14 cellular contexts compared by ENCODE assay signal in the genomic region with DNA sequence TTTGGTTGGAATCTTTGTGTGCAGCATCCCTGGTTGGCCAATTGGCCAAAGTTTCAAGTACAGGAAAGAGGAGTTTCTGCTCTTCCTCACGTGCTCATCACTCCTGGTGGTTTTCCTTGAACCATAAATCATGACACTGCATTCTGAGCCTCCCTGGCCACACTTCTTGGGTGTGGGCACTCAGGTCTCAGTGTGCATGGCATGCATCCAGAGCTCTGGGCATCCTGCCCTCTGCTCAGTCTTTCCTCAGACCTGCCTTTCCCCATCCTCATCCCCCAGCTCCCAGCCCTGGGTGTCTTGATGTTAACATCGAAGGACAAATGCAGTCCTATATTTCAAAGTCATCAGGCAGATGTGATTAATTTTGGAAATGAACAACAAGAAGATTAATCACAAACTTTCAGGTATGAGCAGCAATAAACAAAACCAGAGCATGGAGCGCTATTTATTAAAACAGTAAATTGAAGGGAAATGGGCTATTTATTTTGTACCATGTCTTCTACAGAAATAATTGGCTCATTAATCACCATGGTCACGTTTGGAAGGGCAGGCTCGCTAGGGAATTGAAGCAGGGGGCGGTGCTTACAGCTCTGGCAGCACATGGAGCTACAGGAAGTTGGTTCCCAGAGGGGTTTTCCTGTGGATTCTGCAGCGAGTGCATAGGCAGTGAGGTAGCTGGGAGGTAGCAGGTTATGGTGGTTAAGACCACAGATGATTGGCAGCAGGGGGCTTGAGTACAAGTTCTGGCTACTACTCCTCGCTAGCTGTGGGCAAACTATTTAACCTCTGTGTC.
DNase-seq lines count a peak whose midpoint lies in the region; ATAC-seq and TF ChIP-seq lines count a peak whose summit lies in the region.
"Had no signal": no experiment of that assay in that cellular context is flagged by ENCODE, and none has a peak within 500 bp of the region (broad histone marks: within the 10 kb centered on the region; RNA-seq: fewer than 3 reads in every experiment).

No MANE protein-coding gene starts in this region.

- H3K27ac ChIP-seq in right cardiac atrium (ENCODE audit: low read length) (no peak overlapping the region), SJCRH30 (no peak overlapping the region)
- H3K27ac ChIP-seq: heart left ventricle, right atrium auricular region, vagina had no signal

- H3K9me3 ChIP-seq in right cardiac atrium (ENCODE audit: control insufficient read depth, low read length) (no peaks in the 10 kb centered on the region), SJCRH30 (replicated peaks) (no peaks in the 10 kb centered on the region)
- H3K9me3 ChIP-seq: heart left ventricle, right atrium auricular region, vagina had no signal

- H3K4me3 ChIP-seq in right cardiac atrium (ENCODE audit: low read length) (no peak overlapping the region), epithelial cell of esophagus (ENCODE audit: low read length) (no peak overlapping the region), SJCRH30 (no peak overlapping the region)
- H3K4me3 ChIP-seq: heart left ventricle, right atrium auricular region, vagina had no signal

- 46% methylated on average over 8 of the region's 8 CpGs for WGBS in right cardiac atrium

- no peaks in the 10 kb centered on the region for H3K36me3 ChIP-seq in SJCRH30
- H3K36me3 ChIP-seq: right atrium auricular region, vagina had no signal

- no peak for TF ChIP-seq CTCF in epithelial cell of esophagus (IDR thresholded peaks at IDR 0.05; ENCODE audit: insufficient read depth, low read depth, low read length, missing control alignments)

- intact Hi-C loops in left ventricle myocardium superior (cut with micrococcal nuclease) (no loop called here), right cardiac atrium (cut with DNase I) (loop anchor here in 3 of 4 donors (10.0 kb wide), 2 partner anchors 229 to 521 kb away; no protein-coding TSS in a partner anchor)

- DNase-seq in left ventricle myocardium superior, result peak; percentile 44
- no peak for DNase-seq in right cardiac atrium
- peak; percentile 10 to 63 for DNase-seq in NCI-H526 (lab: John Stamatoyannopoulos, UW)
- peak; percentile 41 for DNase-seq in epithelial cell of esophagus (ENCODE audit: low read depth)
- DNase-seq in T-helper 2 cell, result no peak
- no peak for DNase-seq in SJCRH30
- DNase-seq in stimulated activated CD4-positive, alpha-beta T cell treated with anti-CD3 and anti-CD28 coated beads, Interleukin-15, amount 100 ng/mL, for 24 hours, result no peak
- DNase-seq: activated CD4-positive, alpha-beta T cell treated with anti-CD3 and anti-CD28 coated beads, Interleukin-2, amount 50 U/mL, for 4 hours; activated naive CD4-positive, alpha-beta T cell treated with anti-CD3 and anti-CD28 coated beads for 36 hours; heart left ventricle had no signal

- H3K27me3 ChIP-seq in right cardiac atrium (ENCODE audit: control insufficient read depth, insufficient read depth) (no peaks in the 10 kb centered on the region), SJCRH30 (no peaks in the 10 kb centered on the region)
- H3K27me3 ChIP-seq: right atrium auricular region, vagina had no signal

- H3K4me1 ChIP-seq in right cardiac atrium (ENCODE audit: control insufficient read depth, insufficient read depth, low read length) (no peaks in the 10 kb centered on the region), SJCRH30 (no peaks in the 10 kb centered on the region)
- H3K4me1 ChIP-seq: vagina had no signal

- no peak for ATAC-seq in left ventricle myocardium superior
- no peak for ATAC-seq in right cardiac atrium
- no peak for ATAC-seq in GM21619 (IDR thresholded peaks at IDR 0.05; ENCODE audit: unreplicated experiment)
- ATAC-seq: heart left ventricle, Right ventricle myocardium inferior had no signal

Comparison
In these comparisons a context has a peak if more than half of its experiments do, and no peak if none do; other contexts are left out.
1. DNase-seq: peak in left ventricle myocardium superior (single experiment), NCI-H526 (2 of 2) and epithelial cell of esophagus (single experiment); none in right cardiac atrium (0 of 3), T-helper 2 cell (0 of 5), SJCRH30 (0 of 2) and stimulated activated CD4-positive, alpha-beta T cell treated with anti-CD3 and anti-CD28 coated beads, Interleukin-15, amount 100 ng/mL, for 24 hours (single experiment).